ENCODE assay signal across 1 cellular context in the genomic region with DNA sequence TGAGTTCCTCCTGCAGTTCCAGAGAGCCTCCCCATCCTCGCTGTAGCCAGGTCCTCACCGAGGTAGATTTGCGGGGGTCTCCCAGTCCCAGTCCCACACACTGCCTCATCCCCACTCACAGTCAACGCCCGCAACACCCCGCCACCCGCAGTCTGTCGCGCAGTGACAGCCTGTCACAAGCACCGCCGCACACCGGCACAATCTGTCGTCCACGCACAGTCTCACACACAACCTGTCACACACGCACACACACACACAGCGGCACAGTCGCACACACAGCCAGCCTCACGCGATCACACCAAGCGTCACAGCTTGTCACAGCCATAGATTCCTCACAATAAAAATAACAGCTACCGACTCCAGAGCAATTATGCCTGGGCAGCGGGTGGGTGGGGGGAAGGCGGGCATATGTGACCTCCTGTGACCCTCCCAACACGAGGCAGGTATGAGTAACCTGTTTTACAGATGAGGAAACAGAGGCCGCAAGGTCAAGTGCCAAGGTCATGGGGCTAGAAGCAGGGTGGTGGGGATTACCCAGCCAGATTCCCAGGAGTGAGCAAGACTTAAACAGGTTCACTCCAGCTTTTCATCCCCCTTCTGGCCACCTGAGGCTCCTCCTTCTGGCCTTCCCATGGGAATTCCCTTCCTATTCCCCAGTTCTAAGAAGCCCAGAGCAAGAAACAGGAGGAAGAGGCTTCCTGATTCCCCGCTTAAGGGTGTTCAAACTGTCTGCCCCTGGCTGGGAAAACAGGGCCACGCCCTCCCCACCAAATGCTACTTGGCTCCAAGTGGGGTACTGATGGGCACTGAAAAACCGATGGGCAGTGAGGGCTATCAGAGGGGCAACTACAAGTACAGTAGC.
TF ChIP-seq lines count a peak whose summit lies in the region.

No MANE protein-coding gene starts in this region.

TF ChIP-seq in GM23338, 12 proteins besides CTCF, POLR2A, EP300 and RAD21 (continued from another document):
- TF ChIP-seq, protein P1, sequence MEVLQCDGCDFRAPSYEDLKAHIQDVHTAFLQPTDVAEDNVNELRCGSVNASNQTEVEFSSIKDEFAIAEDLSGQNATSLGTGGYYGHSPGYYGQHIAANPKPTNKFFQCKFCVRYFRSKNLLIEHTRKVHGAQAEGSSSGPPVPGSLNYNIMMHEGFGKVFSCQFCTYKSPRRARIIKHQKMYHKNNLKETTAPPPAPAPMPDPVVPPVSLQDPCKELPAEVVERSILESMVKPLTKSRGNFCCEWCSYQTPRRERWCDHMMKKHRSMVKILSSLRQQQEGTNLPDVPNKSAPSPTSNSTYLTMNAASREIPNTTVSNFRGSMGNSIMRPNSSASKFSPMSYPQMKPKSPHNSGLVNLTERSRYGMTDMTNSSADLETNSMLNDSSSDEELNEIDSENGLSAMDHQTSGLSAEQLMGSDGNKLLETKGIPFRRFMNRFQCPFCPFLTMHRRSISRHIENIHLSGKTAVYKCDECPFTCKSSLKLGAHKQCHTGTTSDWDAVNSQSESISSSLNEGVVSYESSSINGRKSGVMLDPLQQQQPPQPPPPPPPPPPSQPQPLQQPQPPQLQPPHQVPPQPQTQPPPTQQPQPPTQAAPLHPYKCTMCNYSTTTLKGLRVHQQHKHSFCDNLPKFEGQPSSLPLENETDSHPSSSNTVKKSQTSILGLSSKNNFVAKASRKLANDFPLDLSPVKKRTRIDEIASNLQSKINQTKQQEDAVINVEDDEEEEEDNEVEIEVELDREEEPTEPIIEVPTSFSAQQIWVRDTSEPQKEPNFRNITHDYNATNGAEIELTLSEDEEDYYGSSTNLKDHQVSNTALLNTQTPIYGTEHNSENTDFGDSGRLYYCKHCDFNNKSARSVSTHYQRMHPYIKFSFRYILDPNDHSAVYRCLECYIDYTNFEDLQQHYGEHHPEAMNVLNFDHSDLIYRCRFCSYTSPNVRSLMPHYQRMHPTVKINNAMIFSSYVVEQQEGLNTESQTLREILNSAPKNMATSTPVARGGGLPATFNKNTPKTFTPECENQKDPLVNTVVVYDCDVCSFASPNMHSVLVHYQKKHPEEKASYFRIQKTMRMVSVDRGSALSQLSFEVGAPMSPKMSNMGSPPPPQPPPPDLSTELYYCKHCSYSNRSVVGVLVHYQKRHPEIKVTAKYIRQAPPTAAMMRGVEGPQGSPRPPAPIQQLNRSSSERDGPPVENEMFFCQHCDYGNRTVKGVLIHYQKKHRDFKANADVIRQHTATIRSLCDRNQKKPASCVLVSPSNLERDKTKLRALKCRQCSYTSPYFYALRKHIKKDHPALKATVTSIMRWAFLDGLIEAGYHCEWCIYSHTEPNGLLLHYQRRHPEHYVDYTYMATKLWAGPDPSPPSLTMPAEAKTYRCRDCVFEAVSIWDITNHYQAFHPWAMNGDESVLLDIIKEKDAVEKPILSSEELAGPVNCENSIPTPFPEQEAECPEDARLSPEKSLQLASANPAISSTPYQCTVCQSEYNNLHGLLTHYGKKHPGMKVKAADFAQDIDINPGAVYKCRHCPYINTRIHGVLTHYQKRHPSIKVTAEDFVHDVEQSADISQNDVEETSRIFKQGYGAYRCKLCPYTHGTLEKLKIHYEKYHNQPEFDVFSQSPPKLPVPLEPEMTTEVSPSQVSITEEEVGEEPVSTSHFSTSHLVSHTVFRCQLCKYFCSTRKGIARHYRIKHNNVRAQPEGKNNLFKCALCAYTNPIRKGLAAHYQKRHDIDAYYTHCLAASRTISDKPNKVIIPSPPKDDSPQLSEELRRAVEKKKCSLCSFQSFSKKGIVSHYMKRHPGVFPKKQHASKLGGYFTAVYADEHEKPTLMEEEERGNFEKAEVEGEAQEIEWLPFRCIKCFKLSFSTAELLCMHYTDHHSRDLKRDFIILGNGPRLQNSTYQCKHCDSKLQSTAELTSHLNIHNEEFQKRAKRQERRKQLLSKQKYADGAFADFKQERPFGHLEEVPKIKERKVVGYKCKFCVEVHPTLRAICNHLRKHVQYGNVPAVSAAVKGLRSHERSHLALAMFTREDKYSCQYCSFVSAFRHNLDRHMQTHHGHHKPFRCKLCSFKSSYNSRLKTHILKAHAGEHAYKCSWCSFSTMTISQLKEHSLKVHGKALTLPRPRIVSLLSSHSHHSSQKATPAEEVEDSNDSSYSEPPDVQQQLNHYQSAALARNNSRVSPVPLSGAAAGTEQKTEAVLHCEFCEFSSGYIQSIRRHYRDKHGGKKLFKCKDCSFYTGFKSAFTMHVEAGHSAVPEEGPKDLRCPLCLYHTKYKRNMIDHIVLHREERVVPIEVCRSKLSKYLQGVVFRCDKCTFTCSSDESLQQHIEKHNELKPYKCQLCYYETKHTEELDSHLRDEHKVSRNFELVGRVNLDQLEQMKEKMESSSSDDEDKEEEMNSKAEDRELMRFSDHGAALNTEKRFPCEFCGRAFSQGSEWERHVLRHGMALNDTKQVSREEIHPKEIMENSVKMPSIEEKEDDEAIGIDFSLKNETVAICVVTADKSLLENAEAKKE (CRISPR knock-in tag; IDR thresholded peaks at IDR 0.05) = no peak
- TF ChIP-seq ZNF114 (CRISPR knock-in tag; IDR thresholded peaks at IDR 0.05) = no peak
